Comparison of ENCODE assay signal across 1 cellular context in genomic region chr6:110875548-110876169, GRCh38.
TF ChIP-seq lines count a peak whose summit lies in the region.

No MANE protein-coding gene starts in this region.

TF ChIP-seq in HepG2, 621 proteins besides CTCF, POLR2A, EP300 and RAD21 (continued from another document and continues in another):
- TF ChIP-seq HDAC1 (CRISPR knock-in tag; IDR thresholded peaks at IDR 0.05): no peak; the same call in 1 of the 2 replicates
- no peak for TF ChIP-seq FOSL2 (CRISPR knock-in tag; IDR thresholded peaks at IDR 0.05)
- no peak for TF ChIP-seq ZNF280D (CRISPR knock-in tag; IDR thresholded peaks at IDR 0.05)
- TF ChIP-seq NFIC (IDR thresholded peaks at IDR 0.05; ENCODE audit: low read length): no peak
- TF ChIP-seq MYNN (CRISPR knock-in tag; IDR thresholded peaks at IDR 0.05; ENCODE audit: low read depth): no peak
- peak; percentile 88 for TF ChIP-seq RBFOX2 (IDR thresholded peaks at IDR 0.05; ENCODE audit: low read depth, low read length)
- no peak for TF ChIP-seq ADNP (CRISPR knock-in tag; IDR thresholded peaks at IDR 0.05)
- no peak for TF ChIP-seq ZBTB26 (CRISPR knock-in tag; IDR thresholded peaks at IDR 0.05; ENCODE audit: borderline replicate concordance)
- no peak for TF ChIP-seq TEAD2 (CRISPR knock-in tag; IDR thresholded peaks at IDR 0.05)
- peak; percentile 38; the same call in 1 of the 2 replicates for TF ChIP-seq ZNF44 (CRISPR knock-in tag; IDR thresholded peaks at IDR 0.05)
- no peak; the same call in 1 of the 2 replicates for TF ChIP-seq ZMAT3 (CRISPR knock-in tag; conservative IDR thresholded peaks at IDR 0.05)
- TF ChIP-seq XBP1 (CRISPR knock-in tag; IDR thresholded peaks at IDR 0.05): no peak
- TF ChIP-seq SMARCE1 (IDR thresholded peaks at IDR 0.05; ENCODE audit: borderline replicate concordance): no peak
- TF ChIP-seq ZNF629 (CRISPR knock-in tag; conservative IDR thresholded peaks at IDR 0.05): no peak
- TF ChIP-seq ZFX (CRISPR knock-in tag; IDR thresholded peaks at IDR 0.05; ENCODE audit: low read depth): no peak; the same call in 1 of the 2 replicates
- TF ChIP-seq NCOA1 (CRISPR knock-in tag; IDR thresholded peaks at IDR 0.05): no peak
- TF ChIP-seq ZNF382 (CRISPR knock-in tag; IDR thresholded peaks at IDR 0.05; ENCODE audit: borderline replicate concordance): no peak
- TF ChIP-seq HMG20A (CRISPR knock-in tag; IDR thresholded peaks at IDR 0.05; ENCODE audit: borderline replicate concordance): no peak
- no peak for TF ChIP-seq SIN3B (IDR thresholded peaks at IDR 0.05; ENCODE audit: low read length)
- TF ChIP-seq MLX (CRISPR knock-in tag; IDR thresholded peaks at IDR 0.05): no peak
- no peak for TF ChIP-seq MAZ (IDR thresholded peaks at IDR 0.05; ENCODE audit: borderline replicate concordance, low read depth, low read length)
- peak; percentile 43 for TF ChIP-seq MAZ (CRISPR knock-in tag; IDR thresholded peaks at IDR 0.05; ENCODE audit: low read depth)
- TF ChIP-seq ZNF143 (CRISPR knock-in tag; IDR thresholded peaks at IDR 0.05): no peak; the same call in 1 of the 2 replicates
- no peak for TF ChIP-seq ZXDC (CRISPR knock-in tag; IDR thresholded peaks at IDR 0.05)
- TF ChIP-seq ZNF142 (CRISPR knock-in tag; IDR thresholded peaks at IDR 0.05): no peak
- TF ChIP-seq PITX1 (CRISPR knock-in tag; IDR thresholded peaks at IDR 0.05): no peak; the same call in 1 of the 2 replicates
- no peak for TF ChIP-seq SMC3 (IDR thresholded peaks at IDR 0.05; ENCODE audit: low read length)
- TF ChIP-seq SETDB1 (CRISPR knock-in tag; IDR thresholded peaks at IDR 0.05; ENCODE audit: borderline replicate concordance): no peak
- no peak for TF ChIP-seq POGK (CRISPR knock-in tag; conservative IDR thresholded peaks at IDR 0.05)
- TF ChIP-seq MXI1 (IDR thresholded peaks at IDR 0.05; ENCODE audit: borderline replicate concordance, low read depth, low read length): no peak
- TF ChIP-seq ELF1 (CRISPR knock-in tag; IDR thresholded peaks at IDR 0.05): no peak
- no peak for TF ChIP-seq PHF21A (CRISPR knock-in tag; IDR thresholded peaks at IDR 0.05)
- no peak for TF ChIP-seq MLXIP (CRISPR knock-in tag; IDR thresholded peaks at IDR 0.05; ENCODE audit: borderline replicate concordance)
- TF ChIP-seq PRDM10 (CRISPR knock-in tag; IDR thresholded peaks at IDR 0.05; ENCODE audit: low read depth): no peak
- TF ChIP-seq ZFP90 (CRISPR knock-in tag; IDR thresholded peaks at IDR 0.05; ENCODE audit: borderline replicate concordance): no peak
- peak; percentile 42; the same call in 1 of the 2 replicates for TF ChIP-seq TBX2 (CRISPR knock-in tag; IDR thresholded peaks at IDR 0.05; ENCODE audit: borderline replicate concordance)
- TF ChIP-seq RFXANK (CRISPR knock-in tag; IDR thresholded peaks at IDR 0.05): no peak
- TF ChIP-seq JUN (CRISPR knock-in tag; IDR thresholded peaks at IDR 0.05): no peak
- no peak for TF ChIP-seq ZNF251 (CRISPR knock-in tag; IDR thresholded peaks at IDR 0.05)
- no peak for TF ChIP-seq ZSCAN25 (CRISPR knock-in tag; IDR thresholded peaks at IDR 0.05)
